In genomic region chr2:169479257-169480078, GRCh38 we compare ENCODE assay signal across 8 cellular contexts. TPM values are rescaled to one million over a fixed set of nuclear protein-coding genes. Genes with fewer than 3 reads are reported as not detected.
DNase-seq lines count a peak whose midpoint lies in the region; ATAC-seq and TF ChIP-seq lines count a peak whose summit lies in the region.

Gene BBS5 (plus strand): TSS chr2:169479494. CDS start chr2:169479554, 60 bp downstream.

- H3K36me3 Mint-ChIP-seq in T-helper 17 cell (ENCODE audit: low read depth) = no peaks in the 10 kb centered on the region

- H3K9me3 ChIP-seq in T-helper 17 cell (ENCODE audit: control insufficient read depth, low read length, poor library complexity, severe bottlenecking) (no peaks in the 10 kb centered on the region), ascending aorta (no peaks in the 10 kb centered on the region), hepatocyte (ENCODE audit: low read depth) (no peaks in the 10 kb centered on the region), aorta (ENCODE audit: control insufficient read depth, low read length) (no peaks in the 10 kb centered on the region)

- intact Hi-C loops in ascending aorta (cut with DNase I) = loop anchor here (5.0 kb wide), 1 partner anchor 103 kb away; the partner anchor contains the start of gene PPIG
- intact Hi-C loops in aorta (cut with DNase I) = no loop called here

- H3K4me3 ChIP-seq in GM08714 (ENCODE audit: low read length) (peak within 1 kb of the TSS; percentile 75), ascending aorta (peak within 1 kb of the TSS; percentile 67 to 83), hepatocyte (peak within 1 kb of the TSS; percentile 73), rectal smooth muscle tissue (ENCODE audit: low read length) (peak within 1 kb of the TSS; percentile 96), aorta (ENCODE audit: low read length in 2 of 2) (peak within 1 kb of the TSS; percentile 33 to 79)

- peak within 1 kb of the TSS; percentile 86 for H3K9ac ChIP-seq in rectal smooth muscle tissue (ENCODE audit: low read length)

- ATAC-seq in HG02588 (IDR thresholded peaks at IDR 0.05; ENCODE audit: unreplicated experiment) (peak; percentile 96), T-helper 17 cell (peak; percentile 95), aorta (ENCODE audit: low FRiP score) (peak; percentile 97)

- H3K4me1 ChIP-seq in ascending aorta (peaks cover 0 to 5% of the 10 kb centered on the region in 2 donors), hepatocyte (ENCODE audit: insufficient read depth) (no peaks in the 10 kb centered on the region), rectal smooth muscle tissue (ENCODE audit: control insufficient read depth, insufficient read depth, low read length) (peaks cover 6% of the 10 kb centered on the region), aorta (ENCODE audit: control insufficient read depth in 1 of 2, insufficient read depth in 2 of 2, low read length in 2 of 2) (no peaks in the 10 kb centered on the region)

- peak within 1 kb of the TSS; percentile 81 for H3K4me2 ChIP-seq in hepatocyte

- no peaks in the 10 kb centered on the region for H4K20me1 ChIP-seq in hepatocyte (ENCODE audit: insufficient read depth, poor library complexity, severe bottlenecking)

- peak within 1 kb of the TSS; percentile 95 for H2AFZ ChIP-seq in hepatocyte

- H3K9me2 ChIP-seq in hepatocyte (replicated peaks; ENCODE audit: insufficient read depth) = no peaks in the 10 kb centered on the region

- H3K27me3 ChIP-seq in ascending aorta (no peaks in the 10 kb centered on the region), hepatocyte (no peaks in the 10 kb centered on the region), rectal smooth muscle tissue (ENCODE audit: control insufficient read depth, insufficient read depth, low read length) (no peaks in the 10 kb centered on the region), aorta (ENCODE audit: control insufficient read depth in 1 of 2, insufficient read depth in 2 of 2, low read length in 1 of 2) (no peaks in the 10 kb centered on the region)

- peaks cover 0 to 12% of the 10 kb centered on the region in 2 donors for H3K36me3 ChIP-seq in ascending aorta
- H3K36me3 ChIP-seq in hepatocyte (replicated peaks; ENCODE audit: insufficient read depth, low read depth) = no peaks in the 10 kb centered on the region
- H3K36me3 ChIP-seq in rectal smooth muscle tissue (ENCODE audit: control insufficient read depth, insufficient read depth, low read length) = no peaks in the 10 kb centered on the region
- peaks cover 0 to 2% of the 10 kb centered on the region in 2 donors for H3K36me3 ChIP-seq in aorta (ENCODE audit: control insufficient read depth in 1 of 2, insufficient read depth in 2 of 2, low read length in 1 of 2)

- TF ChIP-seq CTCF in ascending aorta (IDR thresholded peaks at IDR 0.05) (peak in 2 of 3 experiments; percentile 39 to 61), hepatocyte (IDR thresholded peaks at IDR 0.05; ENCODE audit: poor library complexity) (peak; percentile 67)

- DNase-seq in NCI-H1105 (lab: John Stamatoyannopoulos, UW) = peak; percentile 62
- peak; percentile 21 to 58 (median 36) for DNase-seq in T-helper 17 cell
- DNase-seq in ascending aorta (ENCODE audit: low spot score in 2 of 2) = peak; percentile 18 to 87
- peak; percentile 88 for DNase-seq in hepatocyte (ENCODE audit: low spot score)
- DNase-seq in aorta = peak; percentile 92 to 94

- H3K27me3 Mint-ChIP-seq in T-helper 17 cell = no peaks in the 10 kb centered on the region

- H3K27ac ChIP-seq in ascending aorta = peak within 1 kb of the TSS; percentile 35 to 76
- peak within 1 kb of the TSS; percentile 70 for H3K27ac ChIP-seq in hepatocyte
- peak within 1 kb of the TSS; percentile 79 for H3K27ac ChIP-seq in rectal smooth muscle tissue (ENCODE audit: low read depth, low read length)
- peak within 1 kb of the TSS in 1 of 2 donors; percentile 8 for H3K27ac ChIP-seq in aorta (ENCODE audit: low read depth in 1 of 2, low read length in 2 of 2)

- H3K27ac Mint-ChIP-seq in T-helper 17 cell = peak within 1 kb of the TSS; percentile 74

- H3K4me1 Mint-ChIP-seq in T-helper 17 cell = peaks cover 11% of the 10 kb centered on the region

- H3K79me2 ChIP-seq in hepatocyte = no peaks in the 10 kb centered on the region

- under 1% methylated on average over 70 of the region's 71 CpGs for WGBS in hepatocyte (ENCODE audit: low lambda C conversion rate, missing lambda C conversion rate)
- 0 to 1% methylated on average over 71 of the region's 71 CpGs for WGBS in aorta, 2 donors

- peak within 1 kb of the TSS; percentile 91 for H3K4me3 Mint-ChIP-seq in T-helper 17 cell

RNA-seq across cellular contexts. Expression of gene BBS5, which starts in this region (rescaled TPM):
- 1 to 10 TPM; 2.0 to 2.9 TPM for total RNA-seq in T-helper 17 cell
- total RNA-seq in ascending aorta = 1.5 TPM
- total RNA-seq in hepatocyte = 3.5 and 4.2 TPM in 2 replicates
- polyA plus RNA-seq in hepatocyte = 3.7 and 7.0 TPM in 2 replicates
- total RNA-seq in aorta = 10 to 100 TPM in 1 of 2 donors, 1 to 10 TPM in 1; 7.3 to 10.6 TPM
- polyA plus RNA-seq in aorta = 10 to 100 TPM in 1 of 2 donors, 1 to 10 TPM in 1; 1.3 to 12.6 TPM

Comparison
In these comparisons a context has a peak if more than half of its experiments do, and no peak if none do; other contexts are left out.
1. DNase-seq: peak in every context shown above with its lines; median percentile 93 in aorta; 88 in hepatocyte; 62 in NCI-H1105; 52 in ascending aorta; 36 in T-helper 17 cell.